ENCODE assay signal across 13 cellular contexts in the genomic region with DNA sequence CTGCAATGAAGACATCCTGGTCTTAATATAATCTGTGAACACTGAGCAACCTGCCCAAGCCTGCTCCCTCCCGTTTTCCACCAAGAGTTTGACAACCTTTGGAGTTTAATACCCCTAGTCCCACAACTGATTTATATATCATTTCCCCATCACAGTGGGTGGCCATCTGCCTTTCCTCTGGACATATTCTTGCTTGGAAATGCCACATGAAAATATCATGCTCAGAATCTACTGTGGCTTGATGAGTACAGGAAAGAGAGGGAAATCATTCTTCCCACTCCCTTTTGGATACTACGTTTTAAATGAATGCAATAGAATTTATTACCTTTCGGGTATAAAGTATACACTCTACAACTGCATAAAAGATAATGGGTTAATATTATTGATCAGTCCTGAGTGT.
A peak's percentile ranks its signal among the peaks of the same experiment; 100 is the strongest.
DNase-seq lines count a peak whose midpoint lies in the region; ATAC-seq and TF ChIP-seq lines count a peak whose summit lies in the region.
"Had no signal": no experiment of that assay in that cellular context is flagged by ENCODE, and none has a peak within 500 bp of the region (broad histone marks: within the 10 kb centered on the region; RNA-seq: fewer than 3 reads in every experiment).

No MANE protein-coding gene starts in this region.

- in situ Hi-C loops in Panc1 (cut with HindIII; ENCODE audit: low pct_unique_long_range_greater_than_20kb, low sequenced_read_pairs), result no loop called here

- ATAC-seq in Panc1 (peak; percentile 57), foreskin keratinocyte (peak; percentile 9)

- H3K36me3 Mint-ChIP-seq in nephron progenitor cell (ENCODE audit: low read depth), result peaks cover 8% of the 10 kb centered on the region

- H3K4me3 ChIP-seq in Panc1 (ENCODE audit: low read depth in 2 of 2, low read length in 2 of 2) (no peak overlapping the region), testis (no peak overlapping the region)
- H3K4me3 ChIP-seq: A549 had no signal

- H3K27ac Mint-ChIP-seq in nephron progenitor cell, result no peak overlapping the region

- H3K4me1 ChIP-seq in Panc1 (ENCODE audit: control insufficient read depth, insufficient read depth, low read length), result peaks cover 5% of the 10 kb centered on the region
- peaks cover 20% of the 10 kb centered on the region for H3K4me1 ChIP-seq in foreskin keratinocyte
- no peaks in the 10 kb centered on the region for H3K4me1 ChIP-seq in testis

- CTCF ChIA-PET in Panc1 (lab: Charles Lee), result interaction anchor here (0.5 to 0.7 kb wide), 2 partner anchors 38 to 163 kb away, joined by 3 to 5 read pairs; no protein-coding TSS in a partner anchor

- 80% methylated on average over 3 of the region's 3 CpGs for WGBS in testis, 2 donors

- H3K9me3 ChIP-seq in Panc1 (ENCODE audit: control insufficient read depth, insufficient read depth, low read depth, low read length), result no peaks in the 10 kb centered on the region
- H3K9me3 ChIP-seq in testis, result no peaks in the 10 kb centered on the region
- H3K9me3 ChIP-seq: A549 had no signal

- peaks cover 3% of the 10 kb centered on the region for H3K9me3 Mint-ChIP-seq in nephron progenitor cell

- no peaks in the 10 kb centered on the region for H3K27me3 Mint-ChIP-seq in nephron progenitor cell (ENCODE audit: low read depth, poor library complexity)

- intact Hi-C loops in Panc1 (cut with micrococcal nuclease; ENCODE audit: unreplicated experiment) (no loop called here), testis (cut with DNase I; ENCODE audit: low total_unique reads) (no loop called here)

- POLR2A ChIA-PET in Panc1 (lab: Charles Lee), result no interaction called here

- H3K36me3 ChIP-seq in Panc1 (ENCODE audit: control insufficient read depth, insufficient read depth, low read length) (no peaks in the 10 kb centered on the region), testis (ENCODE audit: low read depth, missing control alignments) (no peaks in the 10 kb centered on the region)

- no peak for TF ChIP-seq POLR2A in testis (IDR thresholded peaks at IDR 0.05)

- BruUV-seq in Panc1 (replicated peaks; lab: Mats Ljungman, UMichigan), result no TSS peak

- peaks cover 56% of the 10 kb centered on the region for H3K4me1 Mint-ChIP-seq in nephron progenitor cell

- H3K4me3 Mint-ChIP-seq in nephron progenitor cell, result peak overlapping the region; percentile 6

- H3K27ac ChIP-seq in Panc1 (ENCODE audit: low read length) (no peak overlapping the region), foreskin keratinocyte (peak overlapping the region; percentile 59), testis (no peak overlapping the region)
- H3K27ac ChIP-seq: A549, C4-2B had no signal

- no peaks in the 10 kb centered on the region for H3K27me3 ChIP-seq in Panc1 (ENCODE audit: control insufficient read depth, insufficient read depth, low read length)
- H3K27me3 ChIP-seq in foreskin keratinocyte, result no peaks in the 10 kb centered on the region
- H3K27me3 ChIP-seq in testis, result no peaks in the 10 kb centered on the region

- DNase-seq in Daoy (ENCODE audit: low read depth) (peak; percentile 56), Panc1 (ENCODE audit: low read depth, low spot score) (no peak), foreskin keratinocyte (no peak), nephron progenitor cell (no peak), SKM-1 treated with dmso at 0.1 percent for 144 hours (lab: John Stamatoyannopoulos, UW; ENCODE audit: unreplicated experiment) (no peak), testis (no peak)
- DNase-seq in activated T-cell treated with anti-CD3 and anti-CD28 coated beads, Interleukin-2, amount 50 U/mL, for 1 hour, result no peak
- DNase-seq: NCI-H1048, NCI-H146, NCI-H2081, NCI-H748 treated with DMSO at 0.1 percent for 48 hours had no signal

- TF ChIP-seq CTCF in Panc1 (IDR thresholded peaks at IDR 0.05) (no peak), foreskin keratinocyte (conservative IDR thresholded peaks at IDR 0.05) (no peak), nephron progenitor cell (IDR thresholded peaks at IDR 0.05) (no peak), testis (IDR thresholded peaks at IDR 0.05) (no peak)
